In genomic region chr1:167757433-167758309, GRCh38 we compare ENCODE assay signal across 17 cellular contexts. TPM values are rescaled to one million over a fixed set of nuclear protein-coding genes. Genes with fewer than 3 reads are reported as not detected.
A peak's percentile ranks its signal among the peaks of the same experiment; 100 is the strongest.
DNase-seq lines count a peak whose midpoint lies in the region; ATAC-seq and TF ChIP-seq lines count a peak whose summit lies in the region.
"Had no signal": no experiment of that assay in that cellular context is flagged by ENCODE, and none has a peak within 500 bp of the region (broad histone marks: within the 10 kb centered on the region; RNA-seq: fewer than 3 reads in every experiment).

No MANE protein-coding gene starts in this region.

- H3K27ac ChIP-seq in cardiac muscle cell (peak overlapping the region; percentile 25), right atrium auricular region (peak overlapping the region; percentile 5 to 8), testis (peak overlapping the region; percentile 33 to 80), tibial nerve (no peak overlapping the region), psoas muscle (no peak overlapping the region)

- DNase-seq in cardiac muscle cell (ENCODE audit: low read depth in 1 of 2, low spot score in 1 of 2) (no peak), cardiac septum (ENCODE audit: low spot score) (no peak), NCI-H146 (lab: John Stamatoyannopoulos, UW) (peak; percentile 38), right atrium auricular region (ENCODE audit: low spot score) (no peak), testis (no peak), tibial nerve (ENCODE audit: low spot score in 2 of 2) (no peak), NCI-H2107 treated with DMSO at 0.1 percent for 48 hours (lab: John Stamatoyannopoulos, UW; ENCODE audit: unreplicated experiment) (no peak), psoas muscle (no peak)
- DNase-seq: 8988T, DMS 273 treated with DMSO at 0.1 percent for 48 hours, GOT3, NCI-H1436 treated with DMSO at 0.1 percent for 48 hours, NCI-H2227 treated with DMSO at 0.1 percent for 48 hours, NCI-H524, Peyer's patch, SHP77, SK-N-SH had no signal

- H3K4me3 ChIP-seq in cardiac muscle cell (no peak overlapping the region), right atrium auricular region (no peak overlapping the region), testis (no peak overlapping the region), tibial nerve (no peak overlapping the region), psoas muscle (no peak overlapping the region)
- H3K4me3 ChIP-seq: Peyer's patch had no signal

- TF ChIP-seq POLR2A in testis (IDR thresholded peaks at IDR 0.05) (no peak), tibial nerve (IDR thresholded peaks at IDR 0.05) (no peak)

- intact Hi-C loops in cardiac septum (cut with DNase I) (no loop called here), testis (cut with DNase I; ENCODE audit: low total_unique reads) (no loop called here), psoas muscle (cut with DNase I) (no loop called here)

- no peak for ATAC-seq in psoas muscle

- TF ChIP-seq EP300 in tibial nerve (IDR thresholded peaks at IDR 0.05) = no peak

- no peak for TF ChIP-seq CTCF in cardiac muscle cell (IDR thresholded peaks at IDR 0.05; ENCODE audit: low read depth, low read length)
- no peak for TF ChIP-seq CTCF in right atrium auricular region (IDR thresholded peaks at IDR 0.05)
- no peak for TF ChIP-seq CTCF in testis (IDR thresholded peaks at IDR 0.05)
- TF ChIP-seq CTCF in tibial nerve (IDR thresholded peaks at IDR 0.05) = no peak
- TF ChIP-seq CTCF in psoas muscle (IDR thresholded peaks at IDR 0.05) = no peak

- H3K9me3 ChIP-seq in cardiac muscle cell (ENCODE audit: low read depth) = no peaks in the 10 kb centered on the region
- no peaks in the 10 kb centered on the region for H3K9me3 ChIP-seq in right atrium auricular region
- H3K9me3 ChIP-seq in testis = no peaks in the 10 kb centered on the region
- H3K9me3 ChIP-seq in tibial nerve = no peaks in the 10 kb centered on the region
- H3K9me3 ChIP-seq in psoas muscle = no peaks in the 10 kb centered on the region
- H3K9me3 ChIP-seq: Peyer's patch, SK-N-SH had no signal

- H3K4me1 ChIP-seq in cardiac muscle cell (ENCODE audit: low read depth) (peaks cover 39% of the 10 kb centered on the region), right atrium auricular region (peaks cover 0 to 31% of the 10 kb centered on the region in 2 donors), testis (peaks cover 53% of the 10 kb centered on the region), tibial nerve (peaks cover 0 to 53% (median 5%) of the 10 kb centered on the region in 4 donors), psoas muscle (peaks cover 9% of the 10 kb centered on the region)

- WGBS in testis, 2 donors = 65 to 83% methylated on average over 4 of the region's 4 CpGs
- WGBS in tibial nerve, 2 donors = 93 to 94% methylated on average over 4 of the region's 4 CpGs
- 95 to 97% (median 95%) methylated on average over 4 of the region's 4 CpGs for WGBS in psoas muscle, 3 donors

- H3K36me3 ChIP-seq in cardiac muscle cell (no peaks in the 10 kb centered on the region), right atrium auricular region (no peaks in the 10 kb centered on the region), testis (ENCODE audit: low read depth, missing control alignments) (no peaks in the 10 kb centered on the region), tibial nerve (no peaks in the 10 kb centered on the region), psoas muscle (ENCODE audit: insufficient read depth in 1 of 2, low read depth in 1 of 2) (no peaks in the 10 kb centered on the region)
- H3K36me3 ChIP-seq: Peyer's patch had no signal

- H3K27me3 ChIP-seq in cardiac muscle cell = no peaks in the 10 kb centered on the region
- H3K27me3 ChIP-seq in right atrium auricular region = no peaks in the 10 kb centered on the region
- no peaks in the 10 kb centered on the region for H3K27me3 ChIP-seq in testis
- no peaks in the 10 kb centered on the region for H3K27me3 ChIP-seq in tibial nerve
- H3K27me3 ChIP-seq in psoas muscle (ENCODE audit: insufficient read depth in 3 of 3, low read length in 2 of 3) = no peaks in the 10 kb centered on the region
- H3K27me3 ChIP-seq: Peyer's patch had no signal

RNA-seq across cellular contexts. Expression of gene MPZL1, which starts 35.9 kb away (rescaled TPM):
- total RNA-seq in cardiac muscle cell = 65.0 and 107 TPM in 2 replicates
- 114 and 136 TPM in 2 replicates for polyA plus RNA-seq in cardiac muscle cell
- total RNA-seq in cardiac septum = 35.7 TPM
- total RNA-seq in right atrium auricular region = 10 to 100 TPM; 22.4 to 52.0 TPM
- 100 to 1,000 TPM; 154 to 160 TPM for total RNA-seq in testis
- 148 TPM for polyA plus RNA-seq in testis (ENCODE audit: insufficient read depth, low read depth, low replicate concordance)
- total RNA-seq in tibial nerve = 10 to 100 TPM; 50.1 to 76.0 (median 71.7) TPM
- total RNA-seq in psoas muscle = 10 to 100 TPM; 14.1 to 22.4 (median 18.3) TPM
- 10 to 100 TPM in 2 of 3 donors, 1 to 10 TPM in 1; 5.2 to 14.0 (median 12.6) TPM for polyA plus RNA-seq in psoas muscle

Comparison
In these comparisons a context has a peak if more than half of its experiments do, and no peak if none do; other contexts are left out.
1. H3K27ac ChIP-seq: peak in cardiac muscle cell (single experiment), right atrium auricular region (2 of 2) and testis (2 of 2); none in tibial nerve (0 of 4) and psoas muscle (single experiment).